8 cellular contexts compared by ENCODE assay signal in the genomic region with DNA sequence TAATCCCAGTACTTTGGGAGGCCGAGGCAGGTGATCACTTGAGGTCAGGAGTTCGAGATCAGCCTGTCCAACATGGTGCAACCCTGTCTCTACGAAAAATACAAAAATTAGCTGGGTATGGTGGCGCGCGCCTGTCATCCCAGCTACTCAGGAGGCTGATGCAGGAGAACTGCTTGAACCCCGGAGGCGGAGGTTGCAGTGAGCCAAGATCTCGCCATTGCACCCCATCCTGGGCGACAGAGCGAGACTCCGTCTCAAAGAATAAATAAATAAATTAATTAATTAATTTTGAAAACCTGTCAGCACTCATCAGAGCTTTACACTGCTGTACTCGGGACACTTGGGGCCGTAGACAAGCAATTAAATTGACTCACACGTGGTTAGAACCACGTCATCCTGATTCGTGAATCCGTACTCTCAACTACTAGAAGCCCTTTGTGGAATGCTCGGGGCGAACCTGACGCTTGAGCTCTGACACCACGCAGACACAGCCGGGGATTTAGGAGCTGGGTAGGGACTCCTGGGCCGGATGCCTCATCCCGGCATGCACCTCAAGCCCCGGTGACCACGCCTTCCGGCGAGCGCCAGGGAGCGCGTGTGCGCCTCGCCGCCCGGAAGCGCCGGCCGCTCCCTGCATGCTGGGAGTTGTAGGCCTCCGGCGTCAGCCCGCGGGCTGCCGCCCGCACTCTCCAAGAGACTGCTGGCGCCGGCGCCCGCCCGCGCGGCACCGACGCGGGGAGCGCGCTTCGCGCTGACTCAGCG. TPM values are rescaled to one million over a fixed set of nuclear protein-coding genes. Genes with fewer than 3 reads are reported as not detected.
A peak's percentile ranks its signal among the peaks of the same experiment; 100 is the strongest.
DNase-seq lines count a peak whose midpoint lies in the region; ATAC-seq and TF ChIP-seq lines count a peak whose summit lies in the region.

A gene with protein sequence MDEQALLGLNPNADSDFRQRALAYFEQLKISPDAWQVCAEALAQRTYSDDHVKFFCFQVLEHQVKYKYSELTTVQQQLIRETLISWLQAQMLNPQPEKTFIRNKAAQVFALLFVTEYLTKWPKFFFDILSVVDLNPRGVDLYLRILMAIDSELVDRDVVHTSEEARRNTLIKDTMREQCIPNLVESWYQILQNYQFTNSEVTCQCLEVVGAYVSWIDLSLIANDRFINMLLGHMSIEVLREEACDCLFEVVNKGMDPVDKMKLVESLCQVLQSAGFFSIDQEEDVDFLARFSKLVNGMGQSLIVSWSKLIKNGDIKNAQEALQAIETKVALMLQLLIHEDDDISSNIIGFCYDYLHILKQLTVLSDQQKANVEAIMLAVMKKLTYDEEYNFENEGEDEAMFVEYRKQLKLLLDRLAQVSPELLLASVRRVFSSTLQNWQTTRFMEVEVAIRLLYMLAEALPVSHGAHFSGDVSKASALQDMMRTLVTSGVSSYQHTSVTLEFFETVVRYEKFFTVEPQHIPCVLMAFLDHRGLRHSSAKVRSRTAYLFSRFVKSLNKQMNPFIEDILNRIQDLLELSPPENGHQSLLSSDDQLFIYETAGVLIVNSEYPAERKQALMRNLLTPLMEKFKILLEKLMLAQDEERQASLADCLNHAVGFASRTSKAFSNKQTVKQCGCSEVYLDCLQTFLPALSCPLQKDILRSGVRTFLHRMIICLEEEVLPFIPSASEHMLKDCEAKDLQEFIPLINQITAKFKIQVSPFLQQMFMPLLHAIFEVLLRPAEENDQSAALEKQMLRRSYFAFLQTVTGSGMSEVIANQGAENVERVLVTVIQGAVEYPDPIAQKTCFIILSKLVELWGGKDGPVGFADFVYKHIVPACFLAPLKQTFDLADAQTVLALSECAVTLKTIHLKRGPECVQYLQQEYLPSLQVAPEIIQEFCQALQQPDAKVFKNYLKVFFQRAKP (plus strand): TSS at position 685 of the 762 bp plus-strand sequence. CDS start 5,644 bp downstream, outside the sequence.

- H3K36me3 ChIP-seq in BLaER1 (peaks cover 11% of the 10 kb centered on the region; the same call in 1 of the 2 replicates), colonic mucosa (no peaks in the 10 kb centered on the region)

- peaks cover 25% of the 10 kb centered on the region for H4K20me1 ChIP-seq in BLaER1

- intact Hi-C loops in colonic mucosa (cut with DNase I), result no loop called here

- peak; percentile 98 for ATAC-seq in GM19324 (IDR thresholded peaks at IDR 0.05; ENCODE audit: low FRiP score, unreplicated experiment)
- ATAC-seq in HG03460 (IDR thresholded peaks at IDR 0.05; ENCODE audit: unreplicated experiment), result peak; percentile 96

- H3K4me1 ChIP-seq in BLaER1 (peaks cover 35% of the 10 kb centered on the region), colonic mucosa (peaks cover 4% of the 10 kb centered on the region)

- H3K9me3 ChIP-seq in BLaER1, result no peaks in the 10 kb centered on the region
- H3K9me3 ChIP-seq in colonic mucosa, result no peaks in the 10 kb centered on the region

- H3K9ac ChIP-seq in BLaER1, result peak within 1 kb of the TSS; percentile 98
- H3K9ac ChIP-seq in colonic mucosa (ENCODE audit: low read depth in 2 of 2, low read length in 2 of 2), result peak within 1 kb of the TSS; percentile 81 to 91

- TF ChIP-seq CTCF in colonic mucosa (IDR thresholded peaks at IDR 0.05), result no peak

- H3K27me3 ChIP-seq in BLaER1 (no peaks in the 10 kb centered on the region), colonic mucosa (no peaks in the 10 kb centered on the region), layer of hippocampus (ENCODE audit: control insufficient read depth, insufficient read depth, low read length) (no peaks in the 10 kb centered on the region)

- peak within 1 kb of the TSS; percentile 82 for H3K4me2 ChIP-seq in BLaER1

- H3K27ac ChIP-seq in BLaER1 (peak within 1 kb of the TSS; percentile 99), colonic mucosa (peak within 1 kb of the TSS; percentile 99), layer of hippocampus (ENCODE audit: low read depth, low read length) (peak within 1 kb of the TSS; percentile 92)

- H3K4me3 ChIP-seq in BLaER1, result peak within 1 kb of the TSS; percentile 84
- H3K4me3 ChIP-seq in colonic mucosa, result peak within 1 kb of the TSS; percentile 93

- DNase-seq in NCI-H524 treated with DMSO at 0.1 percent for 48 hours (lab: John Stamatoyannopoulos, UW), result peak; percentile 49
- peak; percentile 89 to 93 for DNase-seq in activated CD4-positive, alpha-beta T cell treated with anti-CD3 and anti-CD28 coated beads for 4 hours
- DNase-seq in colonic mucosa, result peak; percentile 93
- peak; percentile 95 for DNase-seq in stimulated activated CD4-positive, alpha-beta T cell treated with anti-CD3 and anti-CD28 coated beads, Interleukin-1b, Interleukin-23, amount 100 ng/mL, for 48 hours

RNA-seq across cellular contexts. Expression of the gene that starts here (rescaled TPM):
- 10 to 100 TPM; 29.8 to 51.0 TPM for total RNA-seq in colonic mucosa

Comparison
In these comparisons a context has a peak if more than half of its experiments do, and no peak if none do; other contexts are left out.
1. Peak in every context shown above with its lines: DNase-seq, ATAC-seq, H3K4me3 ChIP-seq and H3K27ac ChIP-seq.